20 cellular contexts compared by ENCODE assay signal in genomic region chr1:106748581-106748980, GRCh38.
"Had no signal": no experiment of that assay in that cellular context is flagged by ENCODE, and none has a peak within 500 bp of the region (broad histone marks: within the 10 kb centered on the region; RNA-seq: fewer than 3 reads in every experiment).

No MANE protein-coding gene starts in this region.

- H3K4me1 Mint-ChIP-seq: naive B cell; naive thymus-derived CD8-positive, alpha-beta T cell had no signal

- ATAC-seq: gastrocnemius medialis; heart right ventricle; left cardiac atrium; left lung; left ventricle myocardium superior; lower lobe of right lung; naive thymus-derived CD8-positive, alpha-beta T cell had no signal

- H3K4me3 Mint-ChIP-seq: memory B cell; naive B cell; naive thymus-derived CD8-positive, alpha-beta T cell had no signal

- H3K36me3 Mint-ChIP-seq: memory B cell; naive B cell; naive thymus-derived CD8-positive, alpha-beta T cell had no signal

- H3K27me3 Mint-ChIP-seq: memory B cell; naive B cell; naive thymus-derived CD8-positive, alpha-beta T cell had no signal

- H3K9me3 Mint-ChIP-seq: memory B cell had no signal

- H3K27ac Mint-ChIP-seq: memory B cell; naive B cell; naive thymus-derived CD8-positive, alpha-beta T cell had no signal

- DNase-seq: dermis blood vessel endothelial cell; dorsolateral prefrontal cortex; effector CD4-positive, alpha-beta T cell; effector memory CD4-positive, alpha-beta T cell; foreskin fibroblast; foreskin melanocyte; gastrocnemius medialis; glutamatergic neuron; head of caudate nucleus; heart right ventricle; hippocampal formation; left cardiac atrium; left lung; left ventricle myocardium superior; lower lobe of right lung; mesendoderm; midbrain; naive B cell; naive thymus-derived CD8-positive, alpha-beta T cell had no signal
